In genomic region chr4:181525641-181526040, GRCh38 we compare ENCODE assay signal across 17 cellular contexts.
DNase-seq lines count a peak whose midpoint lies in the region; TF ChIP-seq lines count a peak whose summit lies in the region.
"Had no signal": no experiment of that assay in that cellular context is flagged by ENCODE, and none has a peak within 500 bp of the region (broad histone marks: within the 10 kb centered on the region; RNA-seq: fewer than 3 reads in every experiment).

No MANE protein-coding gene starts in this region.

- H3K27me3 Mint-ChIP-seq in endothelial cell (ENCODE audit: unreplicated experiment), result peaks cover 3% of the 10 kb centered on the region
- no peaks in the 10 kb centered on the region for H3K27me3 Mint-ChIP-seq in T-helper 2 cell treated with Interferon-gamma antibody and Interleukin-4, amounts not matched to agents 5 μg/mL and 100 μg/mL, for 36 hours (ENCODE audit: low read depth)
- H3K27me3 Mint-ChIP-seq: effector memory CD8-positive, alpha-beta T cell had no signal

- H3K4me1 Mint-ChIP-seq in endothelial cell (ENCODE audit: unreplicated experiment), result peaks cover 46% of the 10 kb centered on the region
- H3K4me1 Mint-ChIP-seq in T-helper 2 cell treated with Interferon-gamma antibody and Interleukin-4, amounts not matched to agents 5 μg/mL and 100 μg/mL, for 36 hours (ENCODE audit: low read depth), result no peaks in the 10 kb centered on the region
- H3K4me1 Mint-ChIP-seq: CD14-positive monocyte; stimulated activated effector memory CD8-positive, alpha-beta T cell treated with anti-CD3 and anti-CD28 coated beads, Interleukin-12 subunit alpha, Interleukin-12 subunit beta, amount 100 ng/mL, for 72 hours had no signal

- no peaks in the 10 kb centered on the region for H3K36me3 Mint-ChIP-seq in endothelial cell (ENCODE audit: low read depth, unreplicated experiment)
- no peaks in the 10 kb centered on the region for H3K36me3 Mint-ChIP-seq in T-helper 2 cell treated with Interferon-gamma antibody and Interleukin-4, amounts not matched to agents 5 μg/mL and 100 μg/mL, for 36 hours (ENCODE audit: low read depth)
- H3K36me3 Mint-ChIP-seq: CD14-positive monocyte; stimulated activated effector memory CD8-positive, alpha-beta T cell treated with anti-CD3 and anti-CD28 coated beads, Interleukin-12 subunit alpha, Interleukin-12 subunit beta, amount 100 ng/mL, for 72 hours had no signal

- peak overlapping the region; percentile 26 for H3K27ac Mint-ChIP-seq in endothelial cell (ENCODE audit: unreplicated experiment)
- H3K27ac Mint-ChIP-seq in T-helper 2 cell treated with Interferon-gamma antibody and Interleukin-4, amounts not matched to agents 5 μg/mL and 100 μg/mL, for 36 hours, result no peak overlapping the region
- H3K27ac Mint-ChIP-seq: CD14-positive monocyte; effector memory CD8-positive, alpha-beta T cell; stimulated activated effector memory CD8-positive, alpha-beta T cell treated with anti-CD3 and anti-CD28 coated beads, Interleukin-12 subunit alpha, Interleukin-12 subunit beta, amount 100 ng/mL, for 72 hours had no signal

- DNase-seq in DMS153 (lab: John Stamatoyannopoulos, UW), result peak; percentile 71
- DNase-seq in DMS153 treated with DMSO at 0.1 percent for 48 hours (lab: John Stamatoyannopoulos, UW; ENCODE audit: unreplicated experiment), result no peak
- peak; percentile 33 for DNase-seq in NCI-H2107 (lab: John Stamatoyannopoulos, UW)
- no peak for DNase-seq in endothelial cell (ENCODE audit: low spot score)
- peak; percentile 47 for DNase-seq in retinal pigment epithelial cell (ENCODE audit: low read depth)
- no peak for DNase-seq in T-helper 2 cell treated with Interferon-gamma antibody and Interleukin-4, amounts not matched to agents 5 μg/mL and 100 μg/mL, for 36 hours (ENCODE audit: low spot score)
- DNase-seq in NOMO-1 treated with DMSO at 0.1 percent for 48 hours (lab: John Stamatoyannopoulos, UW; ENCODE audit: unreplicated experiment), result no peak
- DNase-seq in activated CD4-positive, CD25-positive, alpha-beta regulatory T cell (lab: John Stamatoyannopoulos, UW), result no peak
- DNase-seq: 8988T; activated effector memory CD4-positive, alpha-beta T cell treated with anti-CD3 and anti-CD28 coated beads, Interleukin-2, amount 50 U/mL, for 16 hours; effector memory CD8-positive, alpha-beta T cell; NCI-H1694 treated with DMSO at 0.1 percent for 48 hours; pancreas had no signal

- H3K4me3 Mint-ChIP-seq in endothelial cell (ENCODE audit: unreplicated experiment), result no peak overlapping the region
- H3K4me3 Mint-ChIP-seq in T-helper 2 cell treated with Interferon-gamma antibody and Interleukin-4, amounts not matched to agents 5 μg/mL and 100 μg/mL, for 36 hours, result no peak overlapping the region
- H3K4me3 Mint-ChIP-seq: CD14-positive monocyte; effector memory CD8-positive, alpha-beta T cell; stimulated activated effector memory CD8-positive, alpha-beta T cell treated with anti-CD3 and anti-CD28 coated beads, Interleukin-12 subunit alpha, Interleukin-12 subunit beta, amount 100 ng/mL, for 72 hours had no signal

- TF ChIP-seq CTCF in endothelial cell (IDR thresholded peaks at IDR 0.05; ENCODE audit: unreplicated experiment) (no peak), retinal pigment epithelial cell (conservative IDR thresholded peaks at IDR 0.05; ENCODE audit: low read depth, low read length) (no peak)

- no peaks in the 10 kb centered on the region for H3K9me3 Mint-ChIP-seq in endothelial cell (ENCODE audit: unreplicated experiment)
- H3K9me3 Mint-ChIP-seq in T-helper 2 cell treated with Interferon-gamma antibody and Interleukin-4, amounts not matched to agents 5 μg/mL and 100 μg/mL, for 36 hours, result no peaks in the 10 kb centered on the region
- H3K9me3 Mint-ChIP-seq: CD14-positive monocyte had no signal

- H3K4me3 ChIP-seq in retinal pigment epithelial cell (ENCODE audit: low read length), result no peak overlapping the region
- H3K4me3 ChIP-seq: K562, pancreas, tibial nerve had no signal

Comparison
In these comparisons a context has a peak if more than half of its experiments do, and no peak if none do; other contexts are left out.
1. DNase-seq: peak in DMS153 (single experiment), NCI-H2107 (single experiment) and retinal pigment epithelial cell (single experiment); none in DMS153 treated with DMSO at 0.1 percent for 48 hours (single experiment), endothelial cell (single experiment), T-helper 2 cell treated with Interferon-gamma antibody and Interleukin-4, amounts not matched to agents 5 μg/mL and 100 μg/mL, for 36 hours (single experiment), NOMO-1 treated with DMSO at 0.1 percent for 48 hours (single experiment) and activated CD4-positive, CD25-positive, alpha-beta regulatory T cell (0 of 4).